1 cellular context compared by ENCODE assay signal in the genomic region with DNA sequence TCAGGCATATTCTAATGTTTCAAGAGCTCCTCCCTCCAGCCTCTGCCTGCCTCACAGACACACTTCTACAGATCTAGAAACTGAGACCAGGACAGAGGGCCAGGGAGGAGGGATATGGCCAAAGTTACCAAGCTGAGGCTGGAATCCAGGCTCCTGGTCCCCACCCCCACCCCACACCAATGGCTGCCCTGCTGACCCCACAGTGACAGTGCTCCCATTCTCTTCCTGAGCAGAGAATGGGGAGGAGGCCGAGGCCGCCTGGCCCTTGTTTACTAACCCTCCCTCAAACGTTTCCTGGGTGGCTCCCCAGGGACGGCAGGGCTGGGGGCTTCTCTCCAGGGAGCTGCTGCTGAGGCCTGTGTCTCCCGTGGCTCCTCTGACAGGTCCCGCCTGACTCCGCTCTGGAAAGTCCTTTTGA.
TF ChIP-seq lines count a peak whose summit lies in the region.

No MANE protein-coding gene starts in this region.

TF ChIP-seq in HepG2, 621 proteins besides CTCF, POLR2A, EP300 and RAD21 (continued from another document):
- TF ChIP-seq, protein P1, sequence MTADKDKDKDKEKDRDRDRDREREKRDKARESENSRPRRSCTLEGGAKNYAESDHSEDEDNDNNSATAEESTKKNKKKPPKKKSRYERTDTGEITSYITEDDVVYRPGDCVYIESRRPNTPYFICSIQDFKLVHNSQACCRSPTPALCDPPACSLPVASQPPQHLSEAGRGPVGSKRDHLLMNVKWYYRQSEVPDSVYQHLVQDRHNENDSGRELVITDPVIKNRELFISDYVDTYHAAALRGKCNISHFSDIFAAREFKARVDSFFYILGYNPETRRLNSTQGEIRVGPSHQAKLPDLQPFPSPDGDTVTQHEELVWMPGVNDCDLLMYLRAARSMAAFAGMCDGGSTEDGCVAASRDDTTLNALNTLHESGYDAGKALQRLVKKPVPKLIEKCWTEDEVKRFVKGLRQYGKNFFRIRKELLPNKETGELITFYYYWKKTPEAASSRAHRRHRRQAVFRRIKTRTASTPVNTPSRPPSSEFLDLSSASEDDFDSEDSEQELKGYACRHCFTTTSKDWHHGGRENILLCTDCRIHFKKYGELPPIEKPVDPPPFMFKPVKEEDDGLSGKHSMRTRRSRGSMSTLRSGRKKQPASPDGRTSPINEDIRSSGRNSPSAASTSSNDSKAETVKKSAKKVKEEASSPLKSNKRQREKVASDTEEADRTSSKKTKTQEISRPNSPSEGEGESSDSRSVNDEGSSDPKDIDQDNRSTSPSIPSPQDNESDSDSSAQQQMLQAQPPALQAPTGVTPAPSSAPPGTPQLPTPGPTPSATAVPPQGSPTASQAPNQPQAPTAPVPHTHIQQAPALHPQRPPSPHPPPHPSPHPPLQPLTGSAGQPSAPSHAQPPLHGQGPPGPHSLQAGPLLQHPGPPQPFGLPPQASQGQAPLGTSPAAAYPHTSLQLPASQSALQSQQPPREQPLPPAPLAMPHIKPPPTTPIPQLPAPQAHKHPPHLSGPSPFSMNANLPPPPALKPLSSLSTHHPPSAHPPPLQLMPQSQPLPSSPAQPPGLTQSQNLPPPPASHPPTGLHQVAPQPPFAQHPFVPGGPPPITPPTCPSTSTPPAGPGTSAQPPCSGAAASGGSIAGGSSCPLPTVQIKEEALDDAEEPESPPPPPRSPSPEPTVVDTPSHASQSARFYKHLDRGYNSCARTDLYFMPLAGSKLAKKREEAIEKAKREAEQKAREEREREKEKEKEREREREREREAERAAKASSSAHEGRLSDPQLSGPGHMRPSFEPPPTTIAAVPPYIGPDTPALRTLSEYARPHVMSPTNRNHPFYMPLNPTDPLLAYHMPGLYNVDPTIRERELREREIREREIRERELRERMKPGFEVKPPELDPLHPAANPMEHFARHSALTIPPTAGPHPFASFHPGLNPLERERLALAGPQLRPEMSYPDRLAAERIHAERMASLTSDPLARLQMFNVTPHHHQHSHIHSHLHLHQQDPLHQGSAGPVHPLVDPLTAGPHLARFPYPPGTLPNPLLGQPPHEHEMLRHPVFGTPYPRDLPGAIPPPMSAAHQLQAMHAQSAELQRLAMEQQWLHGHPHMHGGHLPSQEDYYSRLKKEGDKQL (CRISPR knock-in tag; IDR thresholded peaks at IDR 0.05; ENCODE audit: low read depth) = peak; percentile 50; the same call in 1 of the 2 replicates
- no peak for TF ChIP-seq ZFP62 (CRISPR knock-in tag; IDR thresholded peaks at IDR 0.05)
- TF ChIP-seq ETV5 (CRISPR knock-in tag; IDR thresholded peaks at IDR 0.05; ENCODE audit: borderline replicate concordance) = peak; percentile 79; the same call in 1 of the 2 replicates
- TF ChIP-seq, protein P2, sequence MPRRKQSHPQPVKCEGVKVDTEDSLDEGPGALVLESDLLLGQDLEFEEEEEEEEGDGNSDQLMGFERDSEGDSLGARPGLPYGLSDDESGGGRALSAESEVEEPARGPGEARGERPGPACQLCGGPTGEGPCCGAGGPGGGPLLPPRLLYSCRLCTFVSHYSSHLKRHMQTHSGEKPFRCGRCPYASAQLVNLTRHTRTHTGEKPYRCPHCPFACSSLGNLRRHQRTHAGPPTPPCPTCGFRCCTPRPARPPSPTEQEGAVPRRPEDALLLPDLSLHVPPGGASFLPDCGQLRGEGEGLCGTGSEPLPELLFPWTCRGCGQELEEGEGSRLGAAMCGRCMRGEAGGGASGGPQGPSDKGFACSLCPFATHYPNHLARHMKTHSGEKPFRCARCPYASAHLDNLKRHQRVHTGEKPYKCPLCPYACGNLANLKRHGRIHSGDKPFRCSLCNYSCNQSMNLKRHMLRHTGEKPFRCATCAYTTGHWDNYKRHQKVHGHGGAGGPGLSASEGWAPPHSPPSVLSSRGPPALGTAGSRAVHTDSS (CRISPR knock-in tag; conservative IDR thresholded peaks at IDR 0.05) = no peak
- TF ChIP-seq HNRNPLL (IDR thresholded peaks at IDR 0.05; ENCODE audit: low read depth, low read length, poor library complexity, severe bottlenecking) = peak; percentile 34
- TF ChIP-seq, protein P3, sequence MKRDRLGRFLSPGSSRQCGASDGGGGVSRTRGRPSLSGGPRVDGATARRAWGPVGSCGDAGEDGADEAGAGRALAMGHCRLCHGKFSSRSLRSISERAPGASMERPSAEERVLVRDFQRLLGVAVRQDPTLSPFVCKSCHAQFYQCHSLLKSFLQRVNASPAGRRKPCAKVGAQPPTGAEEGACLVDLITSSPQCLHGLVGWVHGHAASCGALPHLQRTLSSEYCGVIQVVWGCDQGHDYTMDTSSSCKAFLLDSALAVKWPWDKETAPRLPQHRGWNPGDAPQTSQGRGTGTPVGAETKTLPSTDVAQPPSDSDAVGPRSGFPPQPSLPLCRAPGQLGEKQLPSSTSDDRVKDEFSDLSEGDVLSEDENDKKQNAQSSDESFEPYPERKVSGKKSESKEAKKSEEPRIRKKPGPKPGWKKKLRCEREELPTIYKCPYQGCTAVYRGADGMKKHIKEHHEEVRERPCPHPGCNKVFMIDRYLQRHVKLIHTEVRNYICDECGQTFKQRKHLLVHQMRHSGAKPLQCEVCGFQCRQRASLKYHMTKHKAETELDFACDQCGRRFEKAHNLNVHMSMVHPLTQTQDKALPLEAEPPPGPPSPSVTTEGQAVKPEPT (CRISPR knock-in tag; IDR thresholded peaks at IDR 0.05; ENCODE audit: low read depth) = no peak
- TF ChIP-seq ZNF225 (CRISPR knock-in tag; IDR thresholded peaks at IDR 0.05) = peak; percentile 50; the same call in 1 of the 2 replicates
- TF ChIP-seq ZBTB3 (CRISPR knock-in tag; IDR thresholded peaks at IDR 0.05; ENCODE audit: borderline replicate concordance, low read depth) = 0 out of 2 replicates have a peak, but pooled peaks have one; percentile 67
- peak; percentile 47; the same call in 1 of the 2 replicates for TF ChIP-seq RXRB (CRISPR knock-in tag; IDR thresholded peaks at IDR 0.05; ENCODE audit: borderline replicate concordance)
